ENCODE assay signal across 8 cellular contexts in the genomic region with DNA sequence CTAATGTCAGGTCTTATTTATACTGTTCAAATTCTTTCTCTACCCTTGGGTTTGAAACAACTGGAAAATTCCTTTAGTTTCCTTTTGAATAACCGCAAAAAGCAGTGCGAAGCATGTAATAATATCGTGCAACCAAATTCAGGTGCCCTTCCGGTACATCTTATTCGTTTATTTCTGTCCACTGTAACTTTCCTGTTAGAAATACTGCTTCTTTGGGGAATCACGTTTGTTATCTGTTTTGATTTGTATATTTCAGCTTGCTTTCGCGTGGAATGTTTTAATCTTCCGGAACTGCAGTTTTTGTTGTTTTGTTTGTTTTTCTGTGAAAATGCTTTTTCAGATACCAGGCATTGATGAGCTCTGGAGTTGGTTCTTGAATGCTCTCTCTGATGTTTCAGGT. TPM values are rescaled to one million over a fixed set of nuclear protein-coding genes. Genes with fewer than 3 reads are reported as not detected.
DNase-seq lines count a peak whose midpoint lies in the region; ATAC-seq lines count a peak whose summit lies in the region.

No MANE protein-coding gene starts in this region.

- peak overlapping the region; percentile 97 for H3K4me3 Mint-ChIP-seq in T-helper 2 cell treated with Interferon-gamma antibody and Interleukin-4, amounts not matched to agents 5 μg/mL and 100 μg/mL, for 36 hours
- H3K4me3 Mint-ChIP-seq in stimulated activated memory B cell treated with anti-CD40 and anti-IgM and Interleukin-4, amounts not matched to agents 10 μg/mL and 1 μg/mL and 100 μg/mL, for 72 hours: peak overlapping the region; percentile 94

- DNase-seq in NCI-H1092 treated with DMSO at 0.1 percent for 48 hours (lab: John Stamatoyannopoulos, UW) (peak; percentile 4), NCI-H1092 (lab: John Stamatoyannopoulos, UW) (no peak), right cardiac atrium (no peak), ecto neural progenitor cell (ENCODE audit: low spot score) (no peak), NCI-H187 treated with DMSO at 0.1 percent for 48 hours (lab: John Stamatoyannopoulos, UW) (no peak)
- DNase-seq in T-helper 2 cell treated with Interferon-gamma antibody and Interleukin-4, amounts not matched to agents 5 μg/mL and 100 μg/mL, for 36 hours (ENCODE audit: low spot score): no peak

- H3K4me3 ChIP-seq in right cardiac atrium (ENCODE audit: low read length): peak overlapping the region; percentile 98

- no peaks in the 10 kb centered on the region for H3K9me3 Mint-ChIP-seq in T-helper 2 cell treated with Interferon-gamma antibody and Interleukin-4, amounts not matched to agents 5 μg/mL and 100 μg/mL, for 36 hours
- H3K9me3 Mint-ChIP-seq in stimulated activated memory B cell treated with anti-CD40 and anti-IgM and Interleukin-4, amounts not matched to agents 10 μg/mL and 1 μg/mL and 100 μg/mL, for 72 hours: no peaks in the 10 kb centered on the region

- peak overlapping the region; percentile 93 for H3K27ac Mint-ChIP-seq in T-helper 2 cell treated with Interferon-gamma antibody and Interleukin-4, amounts not matched to agents 5 μg/mL and 100 μg/mL, for 36 hours
- H3K27ac Mint-ChIP-seq in stimulated activated memory B cell treated with anti-CD40 and anti-IgM and Interleukin-4, amounts not matched to agents 10 μg/mL and 1 μg/mL and 100 μg/mL, for 72 hours: peak overlapping the region; percentile 98

- peaks cover 14% of the 10 kb centered on the region for H3K4me1 Mint-ChIP-seq in T-helper 2 cell treated with Interferon-gamma antibody and Interleukin-4, amounts not matched to agents 5 μg/mL and 100 μg/mL, for 36 hours (ENCODE audit: low read depth)
- H3K4me1 Mint-ChIP-seq in stimulated activated memory B cell treated with anti-CD40 and anti-IgM and Interleukin-4, amounts not matched to agents 10 μg/mL and 1 μg/mL and 100 μg/mL, for 72 hours: peaks cover 2% of the 10 kb centered on the region

- no peak overlapping the region for H3K27ac ChIP-seq in right cardiac atrium (ENCODE audit: low read length)

- intact Hi-C loops in right cardiac atrium (cut with DNase I): no loop called here

- no peak for ATAC-seq in right cardiac atrium
- ATAC-seq in stimulated activated memory B cell treated with anti-CD40 and anti-IgM and Interleukin-4, amounts not matched to agents 10 μg/mL and 1 μg/mL and 100 μg/mL, for 72 hours: no peak
- no peak for ATAC-seq in HG03196 (IDR thresholded peaks at IDR 0.05; ENCODE audit: unreplicated experiment)

- 2% methylated on average over 9 of the region's 9 CpGs for WGBS in right cardiac atrium

- peaks cover 8% of the 10 kb centered on the region for H3K36me3 Mint-ChIP-seq in T-helper 2 cell treated with Interferon-gamma antibody and Interleukin-4, amounts not matched to agents 5 μg/mL and 100 μg/mL, for 36 hours (ENCODE audit: low read depth)
- no peaks in the 10 kb centered on the region for H3K36me3 Mint-ChIP-seq in stimulated activated memory B cell treated with anti-CD40 and anti-IgM and Interleukin-4, amounts not matched to agents 10 μg/mL and 1 μg/mL and 100 μg/mL, for 72 hours

- H3K9me3 ChIP-seq in right cardiac atrium (ENCODE audit: control insufficient read depth, low read length): no peaks in the 10 kb centered on the region

- no peaks in the 10 kb centered on the region for H3K27me3 ChIP-seq in right cardiac atrium (ENCODE audit: control insufficient read depth, insufficient read depth)

- H3K27me3 Mint-ChIP-seq in T-helper 2 cell treated with Interferon-gamma antibody and Interleukin-4, amounts not matched to agents 5 μg/mL and 100 μg/mL, for 36 hours (ENCODE audit: low read depth): no peaks in the 10 kb centered on the region
- no peaks in the 10 kb centered on the region for H3K27me3 Mint-ChIP-seq in stimulated activated memory B cell treated with anti-CD40 and anti-IgM and Interleukin-4, amounts not matched to agents 10 μg/mL and 1 μg/mL and 100 μg/mL, for 72 hours

- H3K4me1 ChIP-seq in right cardiac atrium (ENCODE audit: control insufficient read depth, insufficient read depth, low read length): no peaks in the 10 kb centered on the region

RNA-seq across cellular contexts. Expression of a gene that starts 1.2 kb away (rescaled TPM):
- total RNA-seq in right cardiac atrium: 10 to 100 TPM in 3 of 4 donors, 1 to 10 TPM in 1; 9.2 to 12.6 (median 11.6) TPM
- polyA plus RNA-seq in right cardiac atrium: 5.3 TPM
